ENCODE assay signal across 8 cellular contexts in the genomic region with DNA sequence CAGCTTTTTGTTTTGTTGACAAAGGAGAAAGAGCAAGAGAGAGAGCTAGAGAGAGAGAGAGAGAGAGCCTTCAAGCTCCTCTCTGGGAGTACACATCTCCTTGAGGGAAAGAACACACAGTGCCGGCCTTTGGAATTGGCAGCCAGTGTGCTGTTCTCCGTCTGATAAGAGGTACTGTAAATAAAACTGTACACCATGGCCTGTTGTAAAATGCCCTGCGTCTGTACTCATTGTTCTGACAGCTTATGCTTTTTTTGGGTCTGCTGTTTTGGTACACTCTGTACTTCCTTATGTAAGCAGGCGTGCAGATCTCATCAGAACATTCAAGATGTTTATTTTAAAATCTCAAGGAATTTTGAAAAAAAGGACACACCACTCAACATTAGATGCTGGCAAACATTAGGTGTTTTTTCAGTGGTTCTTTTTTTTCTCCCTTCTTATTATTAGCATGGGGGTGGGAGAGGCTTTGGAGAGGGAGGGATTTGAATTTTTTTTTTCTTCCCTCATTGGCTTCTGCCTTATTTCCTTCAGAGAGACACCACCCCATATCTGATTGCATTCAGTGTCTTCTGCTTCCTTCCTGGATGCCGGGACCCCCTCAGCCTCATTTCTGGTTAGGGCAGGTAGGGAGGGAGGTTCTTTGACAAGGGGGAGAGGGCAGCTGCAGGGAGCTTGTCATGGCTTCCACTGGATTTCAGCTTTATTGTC.
DNase-seq lines count a peak whose midpoint lies in the region; ATAC-seq, FAIRE-seq and TF ChIP-seq lines count a peak whose summit lies in the region.

No MANE protein-coding gene starts in this region.

- TF ChIP-seq EP300 in gastroesophageal sphincter (IDR thresholded peaks at IDR 0.05) = peak; percentile 100

- peaks cover 27% of the 10 kb centered on the region for H3K79me2 ChIP-seq in parathyroid adenoma

- 0 to 4% methylated on average over 5 of the region's 5 CpGs for WGBS in gastroesophageal sphincter (ENCODE audit: low coverage in 1 of 2), 2 donors

- CTCF ChIA-PET in CD8-positive, alpha-beta memory T cell (lab: Charles Lee) = interaction anchor here (0.6 to 2.7 kb wide), 8 partner anchors 9 to 135 kb away, joined by 3 to 7 read pairs (median 4); no protein-coding TSS in a partner anchor

- H3K36me3 ChIP-seq in CD8-positive, alpha-beta memory T cell (ENCODE audit: insufficient read depth, low read length) = no peaks in the 10 kb centered on the region
- no peaks in the 10 kb centered on the region for H3K36me3 ChIP-seq in Peyer's patch
- H3K36me3 ChIP-seq in gastroesophageal sphincter = peaks cover 0 to 13% of the 10 kb centered on the region in 2 donors
- no peaks in the 10 kb centered on the region for H3K36me3 ChIP-seq in parathyroid adenoma (ENCODE audit: control insufficient read depth, insufficient read depth, low read length)

- H3K9me3 Mint-ChIP-seq in CD8-positive, alpha-beta memory T cell = no peaks in the 10 kb centered on the region

- POLR2A ChIA-PET in CD8-positive, alpha-beta memory T cell (lab: Charles Lee) = interaction anchor here (1.2 kb wide), 1 partner anchor 10 kb away, joined by 3 read pairs; no protein-coding TSS in a partner anchor

- peak overlapping the region; percentile 23 for H3K9ac ChIP-seq in parathyroid adenoma

- TF ChIP-seq CTCF in Peyer's patch (IDR thresholded peaks at IDR 0.05) (peak in 3 of 6 experiments; percentile 42 to 73 (median 55)), gastroesophageal sphincter (IDR thresholded peaks at IDR 0.05) (peak in 2 of 4 experiments; percentile 33 to 36), parathyroid adenoma (IDR thresholded peaks at IDR 0.05) (no peak)

- peak in 1 of 5 donors; percentile 29 for DNase-seq in CD8-positive, alpha-beta memory T cell
- DNase-seq in Peyer's patch (peak; percentile 73 to 94 (median 80)), GM19239 (ENCODE audit: insufficient read length, low spot score) (no peak), NCI-H1048 (lab: John Stamatoyannopoulos, UW) (no peak)

- H3K4me3 Mint-ChIP-seq in CD8-positive, alpha-beta memory T cell = peak overlapping the region in 5 of 7 donors; percentile 16 to 70 (median 46)

- H2AFZ ChIP-seq in parathyroid adenoma = no peak overlapping the region

- H3K4me1 Mint-ChIP-seq in CD8-positive, alpha-beta memory T cell = peaks cover 75 to 86% (median 82%) of the 10 kb centered on the region in 3 donors

- no peak for FAIRE-seq in GM19239 (lab: Jason Lieb, UNC)

- no peak overlapping the region for H3K27ac ChIP-seq in CD8-positive, alpha-beta memory T cell (ENCODE audit: low read depth, low read length)
- H3K27ac ChIP-seq in Peyer's patch (peak overlapping the region; percentile 81 to 94 (median 90)), gastroesophageal sphincter (peak overlapping the region; percentile 91 to 100 (median 98)), parathyroid adenoma (peak overlapping the region; percentile 98)

- no peaks in the 10 kb centered on the region for H3K9me3 ChIP-seq in CD8-positive, alpha-beta memory T cell (ENCODE audit: low read length)
- H3K9me3 ChIP-seq in Peyer's patch (no peaks in the 10 kb centered on the region), gastroesophageal sphincter (no peaks in the 10 kb centered on the region), parathyroid adenoma (ENCODE audit: control insufficient read depth, low read length) (no peaks in the 10 kb centered on the region)

- H3K4me1 ChIP-seq in CD8-positive, alpha-beta memory T cell (ENCODE audit: insufficient read depth, low read length) = peaks cover 78% of the 10 kb centered on the region
- H3K4me1 ChIP-seq in Peyer's patch (peaks cover 19 to 79% (median 35%) of the 10 kb centered on the region in 4 donors), gastroesophageal sphincter (peaks cover 33 to 96% (median 73%) of the 10 kb centered on the region in 3 donors), parathyroid adenoma (peaks cover 56% of the 10 kb centered on the region)

- H3K4me2 ChIP-seq in parathyroid adenoma (ENCODE audit: low read length) = peak overlapping the region; percentile 58

- H3K27me3 Mint-ChIP-seq in CD8-positive, alpha-beta memory T cell = peaks cover 0 to 3% of the 10 kb centered on the region in 2 donors

- ATAC-seq in gastroesophageal sphincter (peak; percentile 89), GM21447 (IDR thresholded peaks at IDR 0.05; ENCODE audit: unreplicated experiment) (no peak), HG02763 (IDR thresholded peaks at IDR 0.05; ENCODE audit: unreplicated experiment) (no peak)

- no peaks in the 10 kb centered on the region for H3K36me3 Mint-ChIP-seq in CD8-positive, alpha-beta memory T cell

- H3K27me3 ChIP-seq in CD8-positive, alpha-beta memory T cell (ENCODE audit: insufficient read depth, low read length, poor library complexity, severe bottlenecking) = no peaks in the 10 kb centered on the region
- H3K27me3 ChIP-seq in Peyer's patch (no peaks in the 10 kb centered on the region), gastroesophageal sphincter (no peaks in the 10 kb centered on the region), parathyroid adenoma (ENCODE audit: control insufficient read depth, insufficient read depth, low read length) (no peaks in the 10 kb centered on the region)

- peak overlapping the region; percentile 11 to 91 (median 78) for H3K27ac Mint-ChIP-seq in CD8-positive, alpha-beta memory T cell

- no peak overlapping the region for H3K4me3 ChIP-seq in CD8-positive, alpha-beta memory T cell (ENCODE audit: low read length)
- H3K4me3 ChIP-seq in Peyer's patch = peak overlapping the region in 3 of 4 donors; percentile 1 to 35 (median 28)
- H3K4me3 ChIP-seq in gastroesophageal sphincter = peak overlapping the region; percentile 45 to 51
- H3K4me3 ChIP-seq in parathyroid adenoma (ENCODE audit: low read depth, low read length) = no peak overlapping the region

- TF ChIP-seq POLR2A in Peyer's patch (IDR thresholded peaks at IDR 0.05) = peak; percentile 25 to 53
- TF ChIP-seq POLR2A in gastroesophageal sphincter (IDR thresholded peaks at IDR 0.05) = peak; percentile 61 to 79

Comparison
In these comparisons a context has a peak if more than half of its experiments do, and no peak if none do; other contexts are left out.
1. DNase-seq: peak in Peyer's patch (3 of 3); none in GM19239 (single experiment) and NCI-H1048 (single experiment).
2. H3K4me3 ChIP-seq: peak in Peyer's patch (3 of 4) and gastroesophageal sphincter (2 of 2); none in CD8-positive, alpha-beta memory T cell (single experiment) and parathyroid adenoma (single experiment).